In the genomic region with DNA sequence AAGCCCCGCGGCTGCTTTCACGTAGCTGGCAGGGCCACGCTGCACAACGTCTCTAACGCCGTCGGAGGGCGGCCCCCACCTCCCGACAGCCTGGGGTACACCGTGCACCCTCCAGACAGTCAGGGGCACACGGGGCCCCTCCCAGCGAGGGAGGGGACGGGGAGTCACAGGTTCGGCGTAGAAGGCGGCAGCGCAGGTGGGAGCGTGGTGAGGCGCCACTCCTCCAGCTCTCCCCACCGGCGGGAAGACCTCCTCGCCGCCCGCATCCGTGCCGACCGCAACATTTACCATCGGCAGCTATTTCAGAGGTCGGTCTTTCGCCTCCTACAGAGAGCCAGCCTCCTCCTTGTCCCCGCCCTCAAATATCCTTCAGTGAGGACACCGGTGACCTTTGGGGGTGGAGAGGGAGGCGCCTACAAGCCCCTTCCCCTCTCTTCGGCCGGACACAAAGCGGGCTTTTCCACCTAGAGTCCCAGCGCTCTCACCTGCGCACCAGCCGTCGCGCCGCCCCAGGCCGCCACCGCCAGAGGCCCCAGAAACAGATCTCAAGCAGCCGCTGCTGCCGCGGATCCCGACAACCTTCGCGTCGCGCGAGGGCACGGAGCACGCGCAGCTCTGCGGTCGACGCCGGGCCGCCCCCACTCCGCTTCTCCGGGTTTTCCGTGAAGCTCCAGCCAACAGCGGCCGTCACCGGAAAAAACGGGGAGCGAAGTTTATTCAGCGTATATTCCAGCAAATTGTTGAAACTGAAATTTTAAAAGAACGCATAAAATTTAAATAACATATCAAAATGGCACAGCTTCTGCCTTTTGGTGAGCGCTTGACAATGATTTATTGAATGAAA, we compare ENCODE assay signal across 1 cellular context.
TF ChIP-seq lines count a peak whose summit lies in the region.

A gene (minus strand): TSS at position 600 of the 844 bp plus-strand sequence. CDS start 20,708 bp downstream, outside the sequence.

TF ChIP-seq in K562, 482 proteins besides CTCF, POLR2A, EP300 and RAD21 (continued from another document and continues in another):
- TF ChIP-seq, protein P1, sequence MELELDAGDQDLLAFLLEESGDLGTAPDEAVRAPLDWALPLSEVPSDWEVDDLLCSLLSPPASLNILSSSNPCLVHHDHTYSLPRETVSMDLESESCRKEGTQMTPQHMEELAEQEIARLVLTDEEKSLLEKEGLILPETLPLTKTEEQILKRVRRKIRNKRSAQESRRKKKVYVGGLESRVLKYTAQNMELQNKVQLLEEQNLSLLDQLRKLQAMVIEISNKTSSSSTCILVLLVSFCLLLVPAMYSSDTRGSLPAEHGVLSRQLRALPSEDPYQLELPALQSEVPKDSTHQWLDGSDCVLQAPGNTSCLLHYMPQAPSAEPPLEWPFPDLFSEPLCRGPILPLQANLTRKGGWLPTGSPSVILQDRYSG (tag; conservative IDR thresholded peaks at IDR 0.05; ENCODE audit: low read depth): no peak
- TF ChIP-seq IRF2 (CRISPR knock-in tag; IDR thresholded peaks at IDR 0.05) (no peak), RBM34 (IDR thresholded peaks at IDR 0.05; ENCODE audit: borderline replicate concordance, insufficient read depth, low read length) (no peak), DMBX1 (CRISPR knock-in tag; IDR thresholded peaks at IDR 0.05; ENCODE audit: borderline replicate concordance) (no peak), NR4A1 (CRISPR knock-in tag; IDR thresholded peaks at IDR 0.05) (no peak), NR4A1 (tag; IDR thresholded peaks at IDR 0.05) (no peak), RBM39 (optimal IDR thresholded peaks at IDR 0.05; ENCODE audit: low read depth, low read length) (no peak), NONO (IDR thresholded peaks at IDR 0.05; ENCODE audit: low read depth in 2 of 2, low read length in 1 of 2) (no peak), ZNF12 (CRISPR knock-in tag; IDR thresholded peaks at IDR 0.05) (no peak), ZNF583 (CRISPR knock-in tag; IDR thresholded peaks at IDR 0.05) (no peak), ZSCAN32 (CRISPR knock-in tag; IDR thresholded peaks at IDR 0.05) (no peak), MYNN (IDR thresholded peaks at IDR 0.05) (no peak), MYNN (CRISPR knock-in tag; IDR thresholded peaks at IDR 0.05) (no peak), PHTF2 (CRISPR knock-in tag; IDR thresholded peaks at IDR 0.05) (no peak), ZKSCAN1 (IDR thresholded peaks at IDR 0.05; ENCODE audit: low read depth, low read length) (no peak), NR2C1 (IDR thresholded peaks at IDR 0.05) (peak; percentile 65; the same call in 1 of the 2 replicates), NR2C1 (tag; IDR thresholded peaks at IDR 0.05) (peak; percentile 82), U2AF1 (optimal IDR thresholded peaks at IDR 0.05; ENCODE audit: low read depth, low read length) (no peak), SAP30 (IDR thresholded peaks at IDR 0.05; ENCODE audit: borderline replicate concordance, insufficient read depth, low read depth, low read length, poor library complexity, severe bottlenecking) (no peak), RBM17 (IDR thresholded peaks at IDR 0.05; ENCODE audit: borderline replicate concordance, low read depth, low read length) (no peak), ZEB2 (IDR thresholded peaks at IDR 0.05) (no peak), NFYB (IDR thresholded peaks at IDR 0.05; ENCODE audit: extremely low read depth, insufficient read length) (no peak), XRCC5 (IDR thresholded peaks at IDR 0.05; ENCODE audit: low read depth, low read length) (0 out of 2 replicates have a peak, but pooled peaks have one; percentile 35), GTF2E2 (tag; IDR thresholded peaks at IDR 0.05) (peak; percentile 67; the same call in 1 of the 2 replicates), HNRNPLL (IDR thresholded peaks at IDR 0.05; ENCODE audit: low read depth, low read length, poor library complexity, severe bottlenecking) (peak; percentile 76), SNRNP70 (optimal IDR thresholded peaks at IDR 0.05; ENCODE audit: low read depth, low read length) (no peak), ZNF551 (CRISPR knock-in tag; IDR thresholded peaks at IDR 0.05) (no peak), GABPB1 (CRISPR knock-in tag; IDR thresholded peaks at IDR 0.05) (peak; percentile 57), STAT5A (IDR thresholded peaks at IDR 0.05; ENCODE audit: borderline replicate concordance, low read length) (no peak)
- TF ChIP-seq, protein P2, sequence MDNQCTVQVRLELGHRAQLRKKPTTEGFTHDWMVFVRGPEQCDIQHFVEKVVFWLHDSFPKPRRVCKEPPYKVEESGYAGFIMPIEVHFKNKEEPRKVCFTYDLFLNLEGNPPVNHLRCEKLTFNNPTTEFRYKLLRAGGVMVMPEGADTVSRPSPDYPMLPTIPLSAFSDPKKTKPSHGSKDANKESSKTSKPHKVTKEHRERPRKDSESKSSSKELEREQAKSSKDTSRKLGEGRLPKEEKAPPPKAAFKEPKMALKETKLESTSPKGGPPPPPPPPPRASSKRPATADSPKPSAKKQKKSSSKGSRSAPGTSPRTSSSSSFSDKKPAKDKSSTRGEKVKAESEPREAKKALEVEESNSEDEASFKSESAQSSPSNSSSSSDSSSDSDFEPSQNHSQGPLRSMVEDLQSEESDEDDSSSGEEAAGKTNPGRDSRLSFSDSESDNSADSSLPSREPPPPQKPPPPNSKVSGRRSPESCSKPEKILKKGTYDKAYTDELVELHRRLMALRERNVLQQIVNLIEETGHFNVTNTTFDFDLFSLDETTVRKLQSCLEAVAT (IDR thresholded peaks at IDR 0.05): 0 out of 4 replicates have a peak, but pooled peaks of 1 of the 2 experiments have one; percentile 10
- TF ChIP-seq, protein P3, sequence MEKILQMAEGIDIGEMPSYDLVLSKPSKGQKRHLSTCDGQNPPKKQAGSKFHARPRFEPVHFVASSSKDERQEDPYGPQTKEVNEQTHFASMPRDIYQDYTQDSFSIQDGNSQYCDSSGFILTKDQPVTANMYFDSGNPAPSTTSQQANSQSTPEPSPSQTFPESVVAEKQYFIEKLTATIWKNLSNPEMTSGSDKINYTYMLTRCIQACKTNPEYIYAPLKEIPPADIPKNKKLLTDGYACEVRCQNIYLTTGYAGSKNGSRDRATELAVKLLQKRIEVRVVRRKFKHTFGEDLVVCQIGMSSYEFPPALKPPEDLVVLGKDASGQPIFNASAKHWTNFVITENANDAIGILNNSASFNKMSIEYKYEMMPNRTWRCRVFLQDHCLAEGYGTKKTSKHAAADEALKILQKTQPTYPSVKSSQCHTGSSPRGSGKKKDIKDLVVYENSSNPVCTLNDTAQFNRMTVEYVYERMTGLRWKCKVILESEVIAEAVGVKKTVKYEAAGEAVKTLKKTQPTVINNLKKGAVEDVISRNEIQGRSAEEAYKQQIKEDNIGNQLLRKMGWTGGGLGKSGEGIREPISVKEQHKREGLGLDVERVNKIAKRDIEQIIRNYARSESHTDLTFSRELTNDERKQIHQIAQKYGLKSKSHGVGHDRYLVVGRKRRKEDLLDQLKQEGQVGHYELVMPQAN (IDR thresholded peaks at IDR 0.05; ENCODE audit: borderline replicate concordance): 0 out of 2 replicates have a peak, but pooled peaks have one; percentile 48
- TF ChIP-seq, protein P4, sequence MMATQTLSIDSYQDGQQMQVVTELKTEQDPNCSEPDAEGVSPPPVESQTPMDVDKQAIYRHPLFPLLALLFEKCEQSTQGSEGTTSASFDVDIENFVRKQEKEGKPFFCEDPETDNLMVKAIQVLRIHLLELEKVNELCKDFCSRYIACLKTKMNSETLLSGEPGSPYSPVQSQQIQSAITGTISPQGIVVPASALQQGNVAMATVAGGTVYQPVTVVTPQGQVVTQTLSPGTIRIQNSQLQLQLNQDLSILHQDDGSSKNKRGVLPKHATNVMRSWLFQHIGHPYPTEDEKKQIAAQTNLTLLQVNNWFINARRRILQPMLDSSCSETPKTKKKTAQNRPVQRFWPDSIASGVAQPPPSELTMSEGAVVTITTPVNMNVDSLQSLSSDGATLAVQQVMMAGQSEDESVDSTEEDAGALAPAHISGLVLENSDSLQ (IDR thresholded peaks at IDR 0.05): no peak
- TF ChIP-seq, protein P5, sequence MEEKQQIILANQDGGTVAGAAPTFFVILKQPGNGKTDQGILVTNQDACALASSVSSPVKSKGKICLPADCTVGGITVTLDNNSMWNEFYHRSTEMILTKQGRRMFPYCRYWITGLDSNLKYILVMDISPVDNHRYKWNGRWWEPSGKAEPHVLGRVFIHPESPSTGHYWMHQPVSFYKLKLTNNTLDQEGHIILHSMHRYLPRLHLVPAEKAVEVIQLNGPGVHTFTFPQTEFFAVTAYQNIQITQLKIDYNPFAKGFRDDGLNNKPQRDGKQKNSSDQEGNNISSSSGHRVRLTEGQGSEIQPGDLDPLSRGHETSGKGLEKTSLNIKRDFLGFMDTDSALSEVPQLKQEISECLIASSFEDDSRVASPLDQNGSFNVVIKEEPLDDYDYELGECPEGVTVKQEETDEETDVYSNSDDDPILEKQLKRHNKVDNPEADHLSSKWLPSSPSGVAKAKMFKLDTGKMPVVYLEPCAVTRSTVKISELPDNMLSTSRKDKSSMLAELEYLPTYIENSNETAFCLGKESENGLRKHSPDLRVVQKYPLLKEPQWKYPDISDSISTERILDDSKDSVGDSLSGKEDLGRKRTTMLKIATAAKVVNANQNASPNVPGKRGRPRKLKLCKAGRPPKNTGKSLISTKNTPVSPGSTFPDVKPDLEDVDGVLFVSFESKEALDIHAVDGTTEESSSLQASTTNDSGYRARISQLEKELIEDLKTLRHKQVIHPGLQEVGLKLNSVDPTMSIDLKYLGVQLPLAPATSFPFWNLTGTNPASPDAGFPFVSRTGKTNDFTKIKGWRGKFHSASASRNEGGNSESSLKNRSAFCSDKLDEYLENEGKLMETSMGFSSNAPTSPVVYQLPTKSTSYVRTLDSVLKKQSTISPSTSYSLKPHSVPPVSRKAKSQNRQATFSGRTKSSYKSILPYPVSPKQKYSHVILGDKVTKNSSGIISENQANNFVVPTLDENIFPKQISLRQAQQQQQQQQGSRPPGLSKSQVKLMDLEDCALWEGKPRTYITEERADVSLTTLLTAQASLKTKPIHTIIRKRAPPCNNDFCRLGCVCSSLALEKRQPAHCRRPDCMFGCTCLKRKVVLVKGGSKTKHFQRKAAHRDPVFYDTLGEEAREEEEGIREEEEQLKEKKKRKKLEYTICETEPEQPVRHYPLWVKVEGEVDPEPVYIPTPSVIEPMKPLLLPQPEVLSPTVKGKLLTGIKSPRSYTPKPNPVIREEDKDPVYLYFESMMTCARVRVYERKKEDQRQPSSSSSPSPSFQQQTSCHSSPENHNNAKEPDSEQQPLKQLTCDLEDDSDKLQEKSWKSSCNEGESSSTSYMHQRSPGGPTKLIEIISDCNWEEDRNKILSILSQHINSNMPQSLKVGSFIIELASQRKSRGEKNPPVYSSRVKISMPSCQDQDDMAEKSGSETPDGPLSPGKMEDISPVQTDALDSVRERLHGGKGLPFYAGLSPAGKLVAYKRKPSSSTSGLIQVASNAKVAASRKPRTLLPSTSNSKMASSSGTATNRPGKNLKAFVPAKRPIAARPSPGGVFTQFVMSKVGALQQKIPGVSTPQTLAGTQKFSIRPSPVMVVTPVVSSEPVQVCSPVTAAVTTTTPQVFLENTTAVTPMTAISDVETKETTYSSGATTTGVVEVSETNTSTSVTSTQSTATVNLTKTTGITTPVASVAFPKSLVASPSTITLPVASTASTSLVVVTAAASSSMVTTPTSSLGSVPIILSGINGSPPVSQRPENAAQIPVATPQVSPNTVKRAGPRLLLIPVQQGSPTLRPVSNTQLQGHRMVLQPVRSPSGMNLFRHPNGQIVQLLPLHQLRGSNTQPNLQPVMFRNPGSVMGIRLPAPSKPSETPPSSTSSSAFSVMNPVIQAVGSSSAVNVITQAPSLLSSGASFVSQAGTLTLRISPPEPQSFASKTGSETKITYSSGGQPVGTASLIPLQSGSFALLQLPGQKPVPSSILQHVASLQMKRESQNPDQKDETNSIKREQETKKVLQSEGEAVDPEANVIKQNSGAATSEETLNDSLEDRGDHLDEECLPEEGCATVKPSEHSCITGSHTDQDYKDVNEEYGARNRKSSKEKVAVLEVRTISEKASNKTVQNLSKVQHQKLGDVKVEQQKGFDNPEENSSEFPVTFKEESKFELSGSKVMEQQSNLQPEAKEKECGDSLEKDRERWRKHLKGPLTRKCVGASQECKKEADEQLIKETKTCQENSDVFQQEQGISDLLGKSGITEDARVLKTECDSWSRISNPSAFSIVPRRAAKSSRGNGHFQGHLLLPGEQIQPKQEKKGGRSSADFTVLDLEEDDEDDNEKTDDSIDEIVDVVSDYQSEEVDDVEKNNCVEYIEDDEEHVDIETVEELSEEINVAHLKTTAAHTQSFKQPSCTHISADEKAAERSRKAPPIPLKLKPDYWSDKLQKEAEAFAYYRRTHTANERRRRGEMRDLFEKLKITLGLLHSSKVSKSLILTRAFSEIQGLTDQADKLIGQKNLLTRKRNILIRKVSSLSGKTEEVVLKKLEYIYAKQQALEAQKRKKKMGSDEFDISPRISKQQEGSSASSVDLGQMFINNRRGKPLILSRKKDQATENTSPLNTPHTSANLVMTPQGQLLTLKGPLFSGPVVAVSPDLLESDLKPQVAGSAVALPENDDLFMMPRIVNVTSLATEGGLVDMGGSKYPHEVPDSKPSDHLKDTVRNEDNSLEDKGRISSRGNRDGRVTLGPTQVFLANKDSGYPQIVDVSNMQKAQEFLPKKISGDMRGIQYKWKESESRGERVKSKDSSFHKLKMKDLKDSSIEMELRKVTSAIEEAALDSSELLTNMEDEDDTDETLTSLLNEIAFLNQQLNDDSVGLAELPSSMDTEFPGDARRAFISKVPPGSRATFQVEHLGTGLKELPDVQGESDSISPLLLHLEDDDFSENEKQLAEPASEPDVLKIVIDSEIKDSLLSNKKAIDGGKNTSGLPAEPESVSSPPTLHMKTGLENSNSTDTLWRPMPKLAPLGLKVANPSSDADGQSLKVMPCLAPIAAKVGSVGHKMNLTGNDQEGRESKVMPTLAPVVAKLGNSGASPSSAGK (IDR thresholded peaks at IDR 0.05): peak; percentile 82
- TF ChIP-seq, protein P6, sequence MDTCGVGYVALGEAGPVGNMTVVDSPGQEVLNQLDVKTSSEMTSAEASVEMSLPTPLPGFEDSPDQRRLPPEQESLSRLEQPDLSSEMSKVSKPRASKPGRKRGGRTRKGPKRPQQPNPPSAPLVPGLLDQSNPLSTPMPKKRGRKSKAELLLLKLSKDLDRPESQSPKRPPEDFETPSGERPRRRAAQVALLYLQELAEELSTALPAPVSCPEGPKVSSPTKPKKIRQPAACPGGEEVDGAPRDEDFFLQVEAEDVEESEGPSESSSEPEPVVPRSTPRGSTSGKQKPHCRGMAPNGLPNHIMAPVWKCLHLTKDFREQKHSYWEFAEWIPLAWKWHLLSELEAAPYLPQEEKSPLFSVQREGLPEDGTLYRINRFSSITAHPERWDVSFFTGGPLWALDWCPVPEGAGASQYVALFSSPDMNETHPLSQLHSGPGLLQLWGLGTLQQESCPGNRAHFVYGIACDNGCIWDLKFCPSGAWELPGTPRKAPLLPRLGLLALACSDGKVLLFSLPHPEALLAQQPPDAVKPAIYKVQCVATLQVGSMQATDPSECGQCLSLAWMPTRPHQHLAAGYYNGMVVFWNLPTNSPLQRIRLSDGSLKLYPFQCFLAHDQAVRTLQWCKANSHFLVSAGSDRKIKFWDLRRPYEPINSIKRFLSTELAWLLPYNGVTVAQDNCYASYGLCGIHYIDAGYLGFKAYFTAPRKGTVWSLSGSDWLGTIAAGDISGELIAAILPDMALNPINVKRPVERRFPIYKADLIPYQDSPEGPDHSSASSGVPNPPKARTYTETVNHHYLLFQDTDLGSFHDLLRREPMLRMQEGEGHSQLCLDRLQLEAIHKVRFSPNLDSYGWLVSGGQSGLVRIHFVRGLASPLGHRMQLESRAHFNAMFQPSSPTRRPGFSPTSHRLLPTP (IDR thresholded peaks at IDR 0.05; ENCODE audit: borderline replicate concordance, extremely low read depth, insufficient read length): no peak
- TF ChIP-seq, protein P7, sequence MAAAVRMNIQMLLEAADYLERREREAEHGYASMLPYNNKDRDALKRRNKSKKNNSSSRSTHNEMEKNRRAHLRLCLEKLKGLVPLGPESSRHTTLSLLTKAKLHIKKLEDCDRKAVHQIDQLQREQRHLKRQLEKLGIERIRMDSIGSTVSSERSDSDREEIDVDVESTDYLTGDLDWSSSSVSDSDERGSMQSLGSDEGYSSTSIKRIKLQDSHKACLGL (CRISPR knock-in tag; IDR thresholded peaks at IDR 0.05; ENCODE audit: borderline replicate concordance, poor library complexity, severe bottlenecking): no peak
